In genomic region chr1:86507935-86508582, GRCh38 we compare ENCODE assay signal across 8 cellular contexts. TPM values are rescaled to one million over a fixed set of nuclear protein-coding genes. Genes with fewer than 3 reads are reported as not detected.
DNase-seq lines count a peak whose midpoint lies in the region; ATAC-seq, FAIRE-seq and TF ChIP-seq lines count a peak whose summit lies in the region.

No MANE protein-coding gene starts in this region.

- ATAC-seq in activated T-cell treated with anti-CD3 and anti-CD28 coated beads, Interleukin-2, amount 50 U/mL, for 4 hours = peak; percentile 40 to 46
- ATAC-seq in HG03280 (IDR thresholded peaks at IDR 0.05; ENCODE audit: unreplicated experiment) (peak; percentile 52), left colon (peak; percentile 35), GM21447 (IDR thresholded peaks at IDR 0.05; ENCODE audit: unreplicated experiment) (no peak), HG03025 (IDR thresholded peaks at IDR 0.05; ENCODE audit: low FRiP score, unreplicated experiment) (no peak)

- no peak for FAIRE-seq in RCC 7860 (lab: Jason Lieb, UNC)

- H3K36me3 Mint-ChIP-seq in activated T-cell treated with anti-CD3 and anti-CD28 coated beads, Interleukin-2, amount 50 U/mL, for 4 hours (ENCODE audit: insufficient read depth) = no peaks in the 10 kb centered on the region

- DNase-seq in activated T-cell treated with anti-CD3 and anti-CD28 coated beads, Interleukin-2, amount 50 U/mL, for 4 hours = no peak
- DNase-seq in activated T-cell treated with anti-CD3 and anti-CD28 coated beads for 4 hours (no peak), WERI-Rb-1 (peak; percentile 17), left colon (no peak), RCC 7860 (ENCODE audit: low spot score) (no peak)

- intact Hi-C loops in left colon (cut with DNase I, micrococcal nuclease) = loop anchor here in 1 of 2 donors (5.0 kb wide), 2 partner anchors 36 to 126 kb away; no protein-coding TSS in a partner anchor

- peaks cover 5% of the 10 kb centered on the region for H3K4me1 Mint-ChIP-seq in activated T-cell treated with anti-CD3 and anti-CD28 coated beads, Interleukin-2, amount 50 U/mL, for 4 hours (ENCODE audit: low read depth)

- H3K27me3 ChIP-seq in WERI-Rb-1 (ENCODE audit: insufficient read depth, low read depth, severe bottlenecking) = no peaks in the 10 kb centered on the region

- H3K27me3 Mint-ChIP-seq in activated T-cell treated with anti-CD3 and anti-CD28 coated beads, Interleukin-2, amount 50 U/mL, for 4 hours (ENCODE audit: low read depth) = no peaks in the 10 kb centered on the region

- peak; percentile 50 for TF ChIP-seq CTCF in WERI-Rb-1 (IDR thresholded peaks at IDR 0.05; ENCODE audit: low read depth, low read length)

- no peak overlapping the region for H3K4me3 ChIP-seq in WERI-Rb-1 (ENCODE audit: low read depth, low read length)

- no peaks in the 10 kb centered on the region for H3K9me3 Mint-ChIP-seq in activated T-cell treated with anti-CD3 and anti-CD28 coated beads, Interleukin-2, amount 50 U/mL, for 4 hours

- no peak overlapping the region for H3K27ac ChIP-seq in WERI-Rb-1

- no peaks in the 10 kb centered on the region for H3K36me3 ChIP-seq in WERI-Rb-1

- no peak overlapping the region for H3K4me3 Mint-ChIP-seq in activated T-cell treated with anti-CD3 and anti-CD28 coated beads, Interleukin-2, amount 50 U/mL, for 4 hours

- no peaks in the 10 kb centered on the region for H3K9me3 ChIP-seq in WERI-Rb-1 (ENCODE audit: severe bottlenecking)

RNA-seq across cellular contexts. Expression of gene CLCA4, which starts 38.8 kb away (rescaled TPM):
- total RNA-seq in activated T-cell treated with anti-CD3 and anti-CD28 coated beads, Interleukin-2, amount 50 U/mL, for 4 hours = under 1 TPM in 1 of 3 donors, not detected in 2; 0.05 TPM
- 1,000 to 10,000 TPM; 1,175 to 1,664 TPM for total RNA-seq in left colon

RNA-seq across cellular contexts. Expression of gene CLCA1, which starts 39.3 kb away (rescaled TPM):
- total RNA-seq in activated T-cell treated with anti-CD3 and anti-CD28 coated beads, Interleukin-2, amount 50 U/mL, for 4 hours = under 1 TPM; 0.08 to 0.13 (median 0.08) TPM
- total RNA-seq in left colon = 100 to 1,000 TPM; 848 to 970 TPM

Comparison
In these comparisons a context has a peak if more than half of its experiments do, and no peak if none do; other contexts are left out.
1. ATAC-seq: peak in activated T-cell treated with anti-CD3 and anti-CD28 coated beads, Interleukin-2, amount 50 U/mL, for 4 hours (2 of 2), HG03280 (single experiment) and left colon (single experiment); none in GM21447 (single experiment) and HG03025 (single experiment).
2. RNA of gene CLCA4, which starts 38.8 kb away (total RNA-seq): 1,175 to 1,664 TPM in left colon; 0.05 TPM in activated T-cell treated with anti-CD3 and anti-CD28 coated beads, Interleukin-2, amount 50 U/mL, for 4 hours; every median in the first group is over 1,000 times any median in the second.
3. RNA of gene CLCA1, which starts 39.3 kb away (total RNA-seq): 848 to 970 TPM in left colon; 0.08 to 0.13 TPM in activated T-cell treated with anti-CD3 and anti-CD28 coated beads, Interleukin-2, amount 50 U/mL, for 4 hours; every median in the first group is over 100 times any median in the second.